Comparison of ENCODE assay signal across 1 cellular context in the genomic region with DNA sequence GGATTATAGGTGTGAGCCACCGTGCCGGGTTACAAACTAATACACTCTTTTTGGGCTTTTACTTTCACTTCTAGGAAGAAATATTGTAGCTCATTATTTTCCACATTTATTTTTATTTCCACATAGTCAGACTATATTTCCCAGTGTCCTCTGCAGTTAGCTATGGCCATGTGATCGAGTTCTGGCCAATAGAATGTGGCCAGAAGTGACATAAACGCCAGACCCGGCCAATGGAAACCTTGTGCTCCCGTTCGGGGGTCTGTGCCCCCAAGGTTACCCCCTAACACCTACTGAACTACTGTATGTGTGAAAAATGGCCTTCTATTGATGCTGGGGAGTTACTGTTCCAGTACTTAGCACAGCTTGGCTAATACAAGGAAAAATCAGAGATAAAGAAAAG.
A peak's percentile ranks its signal among the peaks of the same experiment; 100 is the strongest.
TF ChIP-seq lines count a peak whose summit lies in the region.

No MANE protein-coding gene starts in this region.

TF ChIP-seq in H1, 55 proteins besides CTCF, POLR2A, EP300 and RAD21:
- TF ChIP-seq, protein P1, sequence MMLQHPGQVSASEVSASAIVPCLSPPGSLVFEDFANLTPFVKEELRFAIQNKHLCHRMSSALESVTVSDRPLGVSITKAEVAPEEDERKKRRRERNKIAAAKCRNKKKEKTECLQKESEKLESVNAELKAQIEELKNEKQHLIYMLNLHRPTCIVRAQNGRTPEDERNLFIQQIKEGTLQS (IDR thresholded peaks at IDR 0.05; ENCODE audit: insufficient read depth, low read depth, low read length) = 0 out of 2 replicates have a peak, but pooled peaks have one; percentile 19
- no peak for TF ChIP-seq TBP (IDR thresholded peaks at IDR 0.05; ENCODE audit: low read depth, low read length)
- TF ChIP-seq, protein P2, sequence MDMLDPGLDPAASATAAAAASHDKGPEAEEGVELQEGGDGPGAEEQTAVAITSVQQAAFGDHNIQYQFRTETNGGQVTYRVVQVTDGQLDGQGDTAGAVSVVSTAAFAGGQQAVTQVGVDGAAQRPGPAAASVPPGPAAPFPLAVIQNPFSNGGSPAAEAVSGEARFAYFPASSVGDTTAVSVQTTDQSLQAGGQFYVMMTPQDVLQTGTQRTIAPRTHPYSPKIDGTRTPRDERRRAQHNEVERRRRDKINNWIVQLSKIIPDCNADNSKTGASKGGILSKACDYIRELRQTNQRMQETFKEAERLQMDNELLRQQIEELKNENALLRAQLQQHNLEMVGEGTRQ (IDR thresholded peaks at IDR 0.05; ENCODE audit: low read length) = peak; percentile 39
